ENCODE assay signal across 20 cellular contexts in genomic region chr15:37017031-37017625, GRCh38.
A peak's percentile ranks its signal among the peaks of the same experiment; 100 is the strongest.
DNase-seq lines count a peak whose midpoint lies in the region; ATAC-seq, FAIRE-seq and TF ChIP-seq lines count a peak whose summit lies in the region.
"Had no signal": no experiment of that assay in that cellular context is flagged by ENCODE, and none has a peak within 500 bp of the region (broad histone marks: within the 10 kb centered on the region; RNA-seq: fewer than 3 reads in every experiment).

No MANE protein-coding gene starts in this region.

- H3K9me2 ChIP-seq in SK-N-SH: no peaks in the 10 kb centered on the region

- POLR2A ChIA-PET in SK-N-SH (lab: Yijun Ruan, JAX): no interaction called here

- TF ChIP-seq CTCF in SK-N-SH (IDR thresholded peaks at IDR 0.05) (no peak), esophagus muscularis mucosa (IDR thresholded peaks at IDR 0.05) (no peak), psoas muscle (IDR thresholded peaks at IDR 0.05) (no peak)

- H4K12ac ChIP-seq in trophoblast cell (ENCODE audit: low read depth, low read length): no peak overlapping the region

- no peak for TF ChIP-seq RAD21 in SK-N-SH (IDR thresholded peaks at IDR 0.05; ENCODE audit: low read length)

- intact Hi-C loops in esophagus muscularis mucosa (cut with DNase I) (loop anchor here (5.0 kb wide), 1 partner anchor 80 kb away; no protein-coding TSS in a partner anchor), psoas muscle (cut with DNase I) (no loop called here)

- H3K79me2 ChIP-seq in SK-N-SH (ENCODE audit: insufficient read depth) (peaks cover 88% of the 10 kb centered on the region), trophoblast cell (ENCODE audit: control insufficient read depth, insufficient read depth, low read length, poor library complexity) (no peaks in the 10 kb centered on the region)

- H3K9me3 ChIP-seq in SK-N-SH (no peaks in the 10 kb centered on the region), esophagus muscularis mucosa (no peaks in the 10 kb centered on the region), trophoblast cell (ENCODE audit: insufficient read depth, low read depth, low read length) (peaks cover 1% of the 10 kb centered on the region), psoas muscle (no peaks in the 10 kb centered on the region)
- H3K9me3 ChIP-seq: HAP-1, vagina had no signal

- H3K4me1 ChIP-seq in SK-N-SH (ENCODE audit: control insufficient read depth in 1 of 2, insufficient read depth in 2 of 2, low read depth in 1 of 2, low read length in 1 of 2) (peaks cover 0 to 34% of the 10 kb centered on the region in 2 experiments; a peak in 3 of 4 replicates), esophagus muscularis mucosa (peaks cover 51 to 72% (median 57%) of the 10 kb centered on the region in 4 donors), trophoblast cell (ENCODE audit: control insufficient read depth in 1 of 2, insufficient read depth in 2 of 2, low read length in 2 of 2) (peaks cover 4 to 12% of the 10 kb centered on the region in 2 experiments), psoas muscle (no peaks in the 10 kb centered on the region)

- H3K27ac ChIP-seq in SK-N-SH (ENCODE audit: low read depth in 2 of 2, low read length in 1 of 2) (peak overlapping the region; percentile 61 to 63; a peak in 3 of 4 replicates), esophagus muscularis mucosa (replicated peaks in 1 of 4) (peak overlapping the region; percentile 70 to 82 (median 75)), trophoblast cell (ENCODE audit: low read depth, low read length) (no peak overlapping the region), psoas muscle (no peak overlapping the region)

- no peak for ATAC-seq in psoas muscle
- ATAC-seq: activated CD8-positive, alpha-beta T cell treated with anti-CD3 and anti-CD28 coated beads for 36 hours; K562 had no signal

- peak; percentile 72 for FAIRE-seq in GM12892 (lab: Jason Lieb, UNC)
- FAIRE-seq: K562, kidney had no signal

- no peak overlapping the region for H2AK5ac ChIP-seq in trophoblast cell (ENCODE audit: low read length)

- no peak overlapping the region for H3K23ac ChIP-seq in trophoblast cell (ENCODE audit: low read length)

- H2BK5ac ChIP-seq in trophoblast cell (ENCODE audit: low read depth, low read length, poor library complexity): no peak overlapping the region

- no peak for TF ChIP-seq EP300 in SK-N-SH (IDR thresholded peaks at IDR 0.05; ENCODE audit: borderline replicate concordance in 1 of 2, low read depth in 1 of 2, low read length in 1 of 2)
- no peak for TF ChIP-seq EP300 in esophagus muscularis mucosa (IDR thresholded peaks at IDR 0.05)

- peaks cover 44% of the 10 kb centered on the region for H4K20me1 ChIP-seq in SK-N-SH (ENCODE audit: insufficient read depth)

- H3K4ac ChIP-seq in trophoblast cell (ENCODE audit: low read depth, low read length): no peak overlapping the region

- H2BK120ac ChIP-seq in trophoblast cell (ENCODE audit: insufficient read depth, low read length, poor library complexity): no peak overlapping the region

- H3K14ac ChIP-seq in trophoblast cell (ENCODE audit: low read length): no peak overlapping the region

- no peak overlapping the region for H4K8ac ChIP-seq in trophoblast cell (ENCODE audit: low read depth, low read length)

- CTCF ChIA-PET in SK-N-SH (lab: Yijun Ruan, JAX): no interaction called here

- H3K79me1 ChIP-seq in trophoblast cell (ENCODE audit: low read length): no peaks in the 10 kb centered on the region

- H2BK12ac ChIP-seq in trophoblast cell (ENCODE audit: low read length): no peak overlapping the region

- no peak overlapping the region for H3K9ac ChIP-seq in SK-N-SH
- H3K9ac ChIP-seq in trophoblast cell (ENCODE audit: low read length): no peak overlapping the region

- DNase-seq in GM12892 (ENCODE audit: insufficient read length) (no peak), SK-N-SH (no peak), esophagus muscularis mucosa (ENCODE audit: extremely low spot score) (no peak), trophoblast cell (peak; percentile 61 to 84), NCI-H2081 treated with DMSO at 0.1 percent for 48 hours (lab: John Stamatoyannopoulos, UW) (no peak), psoas muscle (no peak), NCI-H1105 treated with DMSO at 0.1 percent for 48 hours (lab: John Stamatoyannopoulos, UW) (no peak)
- no peak for DNase-seq in stimulated activated CD4-positive, alpha-beta T cell treated with anti-CD3 and anti-CD28 coated beads, Interleukin-15, amount 100 ng/mL, for 24 hours
- DNase-seq: activated CD4-positive, CD25-positive, alpha-beta regulatory T cell treated with anti-CD3 and anti-CD28 coated beads, Interleukin-2, amount 50 U/mL, for 72 hours; activated CD8-positive, alpha-beta T cell treated with anti-CD3 and anti-CD28 coated beads for 36 hours; activated gamma-delta T cell treated with Interleukin-2 at 50 U/mL for 16 hours; activated T-cell treated with anti-CD3 and anti-CD28 coated beads, Interleukin-2, amount 50 U/mL, for 1 hour; C1 segment of cervical spinal cord; central memory CD4-positive, alpha-beta T cell; kidney; MM.1S had no signal

- H3K4me2 ChIP-seq in SK-N-SH (no peak overlapping the region), trophoblast cell (ENCODE audit: low read length) (no peak overlapping the region)

- peaks cover 24% of the 10 kb centered on the region for H3F3A ChIP-seq in SK-N-SH (replicated peaks; ENCODE audit: insufficient read depth)

- no peak overlapping the region for H3K18ac ChIP-seq in trophoblast cell (ENCODE audit: low read length)

- H3K4me3 ChIP-seq in SK-N-SH (ENCODE audit: low read depth in 2 of 2, low read length in 1 of 2) (no peak overlapping the region), esophagus muscularis mucosa (no peak overlapping the region), trophoblast cell (ENCODE audit: low read depth, low read length) (no peak overlapping the region), psoas muscle (no peak overlapping the region)
- H3K4me3 ChIP-seq: HAP-1, K562, lung had no signal

- TF ChIP-seq POLR2A in GM12892 (IDR thresholded peaks at IDR 0.05; ENCODE audit: low read depth, low read length) (no peak), esophagus muscularis mucosa (IDR thresholded peaks at IDR 0.05; ENCODE audit: low read depth) (no peak)

- no peak overlapping the region for H4K91ac ChIP-seq in trophoblast cell (ENCODE audit: low read depth, low read length)

- no peaks in the 10 kb centered on the region for H3K27me3 ChIP-seq in SK-N-SH (ENCODE audit: insufficient read depth)
- H3K27me3 ChIP-seq in esophagus muscularis mucosa: no peaks in the 10 kb centered on the region
- H3K27me3 ChIP-seq in trophoblast cell (ENCODE audit: insufficient read depth, low read length): no peaks in the 10 kb centered on the region
- H3K27me3 ChIP-seq in psoas muscle (ENCODE audit: insufficient read depth in 3 of 3, low read length in 2 of 3): peaks cover 0 to 2% (median 0%) of the 10 kb centered on the region in 3 donors
- H3K27me3 ChIP-seq: vagina had no signal

- H3K36me3 ChIP-seq in SK-N-SH (replicated peaks in 1 of 2; ENCODE audit: control insufficient read depth in 1 of 2, insufficient read depth in 2 of 2, low read length in 1 of 2) (peaks cover 52 to 88% of the 10 kb centered on the region in 2 experiments), esophagus muscularis mucosa (no peaks in the 10 kb centered on the region), trophoblast cell (ENCODE audit: control insufficient read depth in 1 of 2, insufficient read depth in 2 of 2, low read length in 2 of 2) (peaks cover 0 to 2% of the 10 kb centered on the region in 2 experiments), psoas muscle (ENCODE audit: insufficient read depth in 1 of 2, low read depth in 1 of 2) (no peaks in the 10 kb centered on the region)
- H3K36me3 ChIP-seq: HAP-1, vagina had no signal

- H2AFZ ChIP-seq in SK-N-SH (ENCODE audit: low read depth) (no peak overlapping the region), trophoblast cell (ENCODE audit: insufficient read depth, low read length, poor library complexity) (no peak overlapping the region)

- 92% methylated on average over 11 of the region's 11 CpGs for WGBS in SK-N-SH (ENCODE audit: low lambda C conversion rate)
- WGBS in esophagus muscularis mucosa: 83% methylated on average over 11 of the region's 11 CpGs
- no CpG with 5 or more reads among the region's 11 CpGs for WGBS in trophoblast cell (ENCODE audit: extremely low coverage, insufficient coverage, insufficient read length)
- 87 to 90% (median 87%) methylated on average over 11 of the region's 11 CpGs for WGBS in psoas muscle, 3 donors

TF ChIP-seq in SK-N-SH, 30 proteins besides CTCF, POLR2A, EP300 and RAD21:
- TF ChIP-seq NFIC (IDR thresholded peaks at IDR 0.05; ENCODE audit: borderline replicate concordance) (no peak), SIN3A (IDR thresholded peaks at IDR 0.05; ENCODE audit: borderline replicate concordance, low read depth, low read length) (no peak), GABPA (IDR thresholded peaks at IDR 0.05; ENCODE audit: low read depth) (no peak), ELF1 (IDR thresholded peaks at IDR 0.05) (no peak), YY1 (IDR thresholded peaks at IDR 0.05; ENCODE audit: low read depth) (no peak), FOXM1 (IDR thresholded peaks at IDR 0.05; ENCODE audit: low read depth) (no peak), FOSL2 (IDR thresholded peaks at IDR 0.05; ENCODE audit: borderline replicate concordance, low read depth) (no peak), SMC3 (IDR thresholded peaks at IDR 0.05; ENCODE audit: low read depth, low read length) (no peak), RXRA (IDR thresholded peaks at IDR 0.05; ENCODE audit: borderline replicate concordance, low read depth) (no peak), TCF12 (IDR thresholded peaks at IDR 0.05) (no peak)
- TF ChIP-seq, protein P1, sequence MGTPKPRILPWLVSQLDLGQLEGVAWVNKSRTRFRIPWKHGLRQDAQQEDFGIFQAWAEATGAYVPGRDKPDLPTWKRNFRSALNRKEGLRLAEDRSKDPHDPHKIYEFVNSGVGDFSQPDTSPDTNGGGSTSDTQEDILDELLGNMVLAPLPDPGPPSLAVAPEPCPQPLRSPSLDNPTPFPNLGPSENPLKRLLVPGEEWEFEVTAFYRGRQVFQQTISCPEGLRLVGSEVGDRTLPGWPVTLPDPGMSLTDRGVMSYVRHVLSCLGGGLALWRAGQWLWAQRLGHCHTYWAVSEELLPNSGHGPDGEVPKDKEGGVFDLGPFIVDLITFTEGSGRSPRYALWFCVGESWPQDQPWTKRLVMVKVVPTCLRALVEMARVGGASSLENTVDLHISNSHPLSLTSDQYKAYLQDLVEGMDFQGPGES (IDR thresholded peaks at IDR 0.05; ENCODE audit: low read depth, low read length): no peak

Comparison
In these comparisons a context has a peak if more than half of its experiments do, and no peak if none do; other contexts are left out.
1. DNase-seq: peak in trophoblast cell (2 of 2); none in GM12892 (single experiment), SK-N-SH (single experiment), esophagus muscularis mucosa (single experiment), NCI-H2081 treated with DMSO at 0.1 percent for 48 hours (single experiment), psoas muscle (0 of 2), NCI-H1105 treated with DMSO at 0.1 percent for 48 hours (single experiment) and stimulated activated CD4-positive, alpha-beta T cell treated with anti-CD3 and anti-CD28 coated beads, Interleukin-15, amount 100 ng/mL, for 24 hours (single experiment).
2. H3K27ac ChIP-seq: peak in SK-N-SH (2 of 2) and esophagus muscularis mucosa (4 of 4); none in trophoblast cell (single experiment) and psoas muscle (single experiment).